ENCODE assay signal across 8 cellular contexts in genomic region chr1:247111259-247111635, GRCh38. TPM values are rescaled to one million over a fixed set of nuclear protein-coding genes. Genes with fewer than 3 reads are reported as not detected.
DNase-seq lines count a peak whose midpoint lies in the region; ATAC-seq, FAIRE-seq and TF ChIP-seq lines count a peak whose summit lies in the region.

No MANE protein-coding gene starts in this region.

- CTCF ChIA-PET in mammary epithelial cell (lab: Charles Lee; ENCODE audit: low non-redundant PET): no interaction called here
- CTCF ChIA-PET in HepG2 (lab: Yijun Ruan, JAX; ENCODE audit: low intra/inter-chr PET ratio, low total read pairs): no interaction called here

- ATAC-seq in HepG2: peak; percentile 2

- H3K27me3 ChIP-seq in mammary epithelial cell (ENCODE audit: insufficient read depth, low read length) (no peaks in the 10 kb centered on the region), HepG2 (ENCODE audit: control insufficient read depth in 1 of 2, insufficient read depth in 2 of 2, low read length in 2 of 2) (no peaks in the 10 kb centered on the region), suprapubic skin (no peaks in the 10 kb centered on the region)

- DNase-seq in stimulated activated CD4-positive, alpha-beta T cell treated with anti-CD3 and anti-CD28 coated beads, Interleukin-15, amount 100 ng/mL, for 24 hours: peak; percentile 18
- DNase-seq in stimulated activated CD4-positive, alpha-beta T cell treated with anti-CD3 and anti-CD28 coated beads, Interleukin-4, amount 100 ng/mL, for 24 hours: no peak
- DNase-seq in mammary epithelial cell (no peak), HepG2 (ENCODE audit: low spot score) (no peak), suprapubic skin (ENCODE audit: low spot score in 2 of 2) (no peak), mucosa of gallbladder (ENCODE audit: low spot score) (no peak), SW 1271 (lab: John Stamatoyannopoulos, UW) (no peak), SHP77 (lab: John Stamatoyannopoulos, UW) (no peak)

- H3K4me3 ChIP-seq in mammary epithelial cell (replicated peaks in 1 of 3; ENCODE audit: insufficient read depth in 1 of 3, low read depth in 2 of 3, low read length in 3 of 3): peak overlapping the region; percentile 43 to 50 (median 44)
- peak overlapping the region; percentile 71 to 82 (median 77) for H3K4me3 ChIP-seq in HepG2 (replicated peaks in 1 of 3; ENCODE audit: insufficient read depth in 1 of 3, low read depth in 2 of 3, low read length in 3 of 3)
- peak overlapping the region; percentile 79 for H3K4me3 ChIP-seq in suprapubic skin

- TF ChIP-seq CTCF in mammary epithelial cell (conservative IDR thresholded peaks at IDR 0.05 in 1 of 2, IDR thresholded peaks at IDR 0.05 in 1 of 2; ENCODE audit: extremely low read depth in 1 of 2, insufficient read depth in 1 of 2, low read depth in 1 of 2, low read length in 2 of 2) (no peak), HepG2 (CRISPR knock-in tag; IDR thresholded peaks at IDR 0.05) (no peak), suprapubic skin (IDR thresholded peaks at IDR 0.05) (no peak)

- dilution Hi-C loops in mammary epithelial cell (cut with HindIII; ENCODE audit: low sequenced_read_pairs): no loop called here

- H3K4me2 ChIP-seq in mammary epithelial cell (ENCODE audit: insufficient read depth, low read depth, low read length) (peak overlapping the region; percentile 90), HepG2 (ENCODE audit: low read depth, low read length) (peak overlapping the region; percentile 83)

- BruUV-seq in mammary epithelial cell (replicated peaks; lab: Mats Ljungman, UMichigan): no TSS peak
- no TSS peak for BruUV-seq in HepG2 (replicated peaks; lab: Mats Ljungman, UMichigan)

- intact Hi-C loops in mammary epithelial cell (cut with micrococcal nuclease): no loop called here
- intact Hi-C loops in HepG2 (cut with micrococcal nuclease; ENCODE audit: unreplicated experiment): loop anchor here (5.0 to 10.0 kb wide), 4 partner anchors 104 to 221 kb away; partner anchors contain the start of genes AHCTF1, ZNF496 and ZNF695

- H3K79me2 ChIP-seq in mammary epithelial cell (ENCODE audit: insufficient read depth, low read length) (no peaks in the 10 kb centered on the region), HepG2 (ENCODE audit: insufficient read depth, low read length) (peaks cover 4% of the 10 kb centered on the region)

- H3K27ac ChIP-seq in mammary epithelial cell (ENCODE audit: insufficient read depth, low read depth, low read length) (no peak overlapping the region), HepG2 (ENCODE audit: extremely low read length, insufficient read depth, low read length) (peak overlapping the region; percentile 85), suprapubic skin (peak overlapping the region; percentile 76)

- TF ChIP-seq POLR2A in HepG2 (IDR thresholded peaks at IDR 0.05; ENCODE audit: insufficient read depth in 1 of 2, low read depth in 2 of 2, low read length in 2 of 2): no peak
- TF ChIP-seq POLR2A in suprapubic skin (IDR thresholded peaks at IDR 0.05): no peak

- TF ChIP-seq RAD21 in HepG2 (CRISPR knock-in tag; IDR thresholded peaks at IDR 0.05): no peak

- in situ Hi-C loops in mammary epithelial cell (cut with MboI; ENCODE audit: low sequenced_read_pairs in 2 of 2) (no loop called here), HepG2 (cut with HindIII; ENCODE audit: extremely low pct_ligation_motif_present, low pct_unique_long_range_greater_than_20kb) (no loop called here)

- FAIRE-seq in HepG2 (lab: Jason Lieb, UNC): no peak

- WGBS in mammary epithelial cell (ENCODE audit: low coverage, missing lambda C conversion rate): no CpG with 5 or more reads among the region's 53 CpGs
- WGBS in HepG2 (ENCODE audit: low lambda C conversion rate): 9% methylated on average over 4 of the region's 53 CpGs
- no CpG with 5 or more reads among the region's 53 CpGs for WGBS in suprapubic skin

- no peaks in the 10 kb centered on the region for H3K36me3 ChIP-seq in mammary epithelial cell (ENCODE audit: insufficient read depth, low read length)
- no peaks in the 10 kb centered on the region for H3K36me3 ChIP-seq in HepG2 (replicated peaks in 1 of 2; ENCODE audit: control insufficient read depth in 1 of 2, insufficient read depth in 2 of 2, low read length in 2 of 2)
- no peaks in the 10 kb centered on the region for H3K36me3 ChIP-seq in suprapubic skin

- H2AFZ ChIP-seq in mammary epithelial cell (ENCODE audit: low read depth, low read length) (peak overlapping the region; percentile 91), HepG2 (ENCODE audit: low read length) (no peak overlapping the region)

- TF ChIP-seq EP300 in HepG2 (IDR thresholded peaks at IDR 0.05; ENCODE audit: low read depth in 2 of 2, low read length in 2 of 2) (no peak), HepG2 (CRISPR knock-in tag; IDR thresholded peaks at IDR 0.05; ENCODE audit: borderline replicate concordance) (no peak), suprapubic skin (IDR thresholded peaks at IDR 0.05) (no peak)

- no peak overlapping the region for H3K9ac ChIP-seq in mammary epithelial cell (ENCODE audit: insufficient read depth, low read length)
- H3K9ac ChIP-seq in HepG2 (ENCODE audit: insufficient read depth, low read depth, low read length): peak overlapping the region; percentile 79

- POLR2A ChIA-PET in HepG2 (lab: Yijun Ruan, JAX): no interaction called here

- H4K20me1 ChIP-seq in mammary epithelial cell (ENCODE audit: insufficient read depth, low read length) (no peaks in the 10 kb centered on the region), HepG2 (ENCODE audit: insufficient read depth, low read length) (no peaks in the 10 kb centered on the region)

- H3K9me3 ChIP-seq in mammary epithelial cell (replicated peaks; ENCODE audit: insufficient read depth, low read length) (peaks cover 5% of the 10 kb centered on the region), HepG2 (ENCODE audit: low read length) (no peaks in the 10 kb centered on the region), suprapubic skin (no peaks in the 10 kb centered on the region)

- H3K4me1 ChIP-seq in mammary epithelial cell (ENCODE audit: insufficient read depth, low read length) (peaks cover 15% of the 10 kb centered on the region), HepG2 (ENCODE audit: insufficient read depth, low read length) (peaks cover 46% of the 10 kb centered on the region), suprapubic skin (peaks cover 22% of the 10 kb centered on the region)

RNA-seq across cellular contexts. Expression of gene ZNF669, which starts 7.1 kb away (rescaled TPM):
- 1 to 10 TPM; 7.4 to 9.0 TPM for total RNA-seq in mammary epithelial cell
- 3.1 TPM for polyA plus RNA-seq in mammary epithelial cell
- polyA minus RNA-seq in mammary epithelial cell: 11.7 TPM
- total RNA-seq in HepG2 (2016; rRNA removed; fragmentation: Illumina TruSeq; extraction: Trizol): 13.6 and 14.6 TPM in 2 replicates
- total RNA-seq in HepG2 (2016; cell fraction: cytosol; rRNA removed; fragmentation: Illumina TruSeq; extraction: Trizol; ENCODE audit: low read depth): 2.4 and 3.5 TPM in 2 replicates
- 10.6 and 14.2 TPM in 2 replicates for total RNA-seq in HepG2 (2016; cell fraction: insoluble cytoplasmic fraction; rRNA removed; fragmentation: Illumina TruSeq; extraction: Trizol)
- 5.9 and 7.8 TPM in 2 replicates for total RNA-seq in HepG2 (2016; cell fraction: membrane; rRNA removed; fragmentation: Illumina TruSeq; extraction: Trizol)
- 9.1 and 11.4 TPM in 2 replicates for total RNA-seq in HepG2 (2016; cell fraction: nucleus; rRNA removed; fragmentation: Illumina TruSeq; extraction: Trizol)
- 2.8 and 3.1 TPM in 2 replicates for polyA plus RNA-seq in HepG2 (2011; rRNA removed)
- 1.6 and 2.7 TPM in 2 replicates for polyA plus RNA-seq in HepG2 (2011; cell fraction: cytosol; rRNA removed)
- 1.7 and 1.8 TPM in 2 replicates for polyA plus RNA-seq in HepG2 (2011; cell fraction: nucleus; rRNA removed)
- polyA plus RNA-seq in HepG2 (2012): 3.2 and 4.3 TPM in 2 replicates
- 0.65 and 0.85 TPM in 2 replicates for polyA plus RNA-seq in HepG2 (2016; cell fraction: cytosol; fragmentation: Illumina TruSeq; extraction: Trizol; ENCODE audit: low read depth)
- polyA plus RNA-seq in HepG2 (2016; cell fraction: insoluble cytoplasmic fraction; fragmentation: Illumina TruSeq; extraction: Trizol; ENCODE audit: low read depth): 6.7 and 7.5 TPM in 2 replicates
- 0.85 and 1.5 TPM in 2 replicates for polyA plus RNA-seq in HepG2 (2016; cell fraction: membrane; fragmentation: Illumina TruSeq; extraction: Trizol; ENCODE audit: low read depth)
- polyA plus RNA-seq in HepG2 (2016; cell fraction: nucleus; fragmentation: Illumina TruSeq; extraction: Trizol; ENCODE audit: insufficient read depth, low read depth): 4.8 and 6.8 TPM in 2 replicates
- polyA minus RNA-seq in HepG2 (2011; rRNA and poly(A)+ RNA removed; ENCODE audit: low replicate concordance): 5.8 and 7.0 TPM in 2 replicates
- 3.7 and 4.6 TPM in 2 replicates for polyA minus RNA-seq in HepG2 (2011; cell fraction: cytosol; rRNA and poly(A)+ RNA removed)
- 9.9 and 10.7 TPM in 2 replicates for polyA minus RNA-seq in HepG2 (2011; cell fraction: nucleus; rRNA and poly(A)+ RNA removed)
- total RNA-seq in suprapubic skin: 10 to 100 TPM in 1 of 4 donors, 1 to 10 TPM in 3; 4.6 to 10.5 (median 5.8) TPM
- 7.0 TPM for total RNA-seq in mucosa of gallbladder

RNA-seq across cellular contexts. Expression of gene ZNF670, which starts 32.6 kb away (rescaled TPM):
- total RNA-seq in mammary epithelial cell (1 to 10 TPM; 3.3 to 4.1 TPM), HepG2 (2016; rRNA removed; fragmentation: Illumina TruSeq; extraction: Trizol) (10.9 and 15.2 TPM in 2 replicates), suprapubic skin (1 to 10 TPM; 2.1 to 4.3 (median 2.5) TPM), mucosa of gallbladder (3.8 TPM)
- polyA plus RNA-seq in mammary epithelial cell (2.0 TPM), HepG2 (2011; rRNA removed) (3.1 and 4.2 TPM in 2 replicates)
- 0.93 TPM for polyA minus RNA-seq in mammary epithelial cell
- total RNA-seq in HepG2 (2016; cell fraction: cytosol; rRNA removed; fragmentation: Illumina TruSeq; extraction: Trizol; ENCODE audit: low read depth): 3.3 and 4.0 TPM in 2 replicates
- 10.9 and 17.3 TPM in 2 replicates for total RNA-seq in HepG2 (2016; cell fraction: insoluble cytoplasmic fraction; rRNA removed; fragmentation: Illumina TruSeq; extraction: Trizol)
- total RNA-seq in HepG2 (2016; cell fraction: membrane; rRNA removed; fragmentation: Illumina TruSeq; extraction: Trizol): 6.3 and 7.0 TPM in 2 replicates
- total RNA-seq in HepG2 (2016; cell fraction: nucleus; rRNA removed; fragmentation: Illumina TruSeq; extraction: Trizol): 6.2 and 8.1 TPM in 2 replicates
- polyA plus RNA-seq in HepG2 (2011; cell fraction: cytosol; rRNA removed): 1.2 and 1.4 TPM in 2 replicates
- 2.3 and 2.7 TPM in 2 replicates for polyA plus RNA-seq in HepG2 (2011; cell fraction: nucleus; rRNA removed)
- 6.0 and 9.2 TPM in 2 replicates for polyA plus RNA-seq in HepG2 (2012)
- 0.41 and 0.53 TPM in 2 replicates for polyA plus RNA-seq in HepG2 (2016; cell fraction: cytosol; fragmentation: Illumina TruSeq; extraction: Trizol; ENCODE audit: low read depth)
- 13.4 and 14.2 TPM in 2 replicates for polyA plus RNA-seq in HepG2 (2016; cell fraction: insoluble cytoplasmic fraction; fragmentation: Illumina TruSeq; extraction: Trizol; ENCODE audit: low read depth)
- 2.0 and 2.3 TPM in 2 replicates for polyA plus RNA-seq in HepG2 (2016; cell fraction: membrane; fragmentation: Illumina TruSeq; extraction: Trizol; ENCODE audit: low read depth)
- polyA plus RNA-seq in HepG2 (2016; cell fraction: nucleus; fragmentation: Illumina TruSeq; extraction: Trizol; ENCODE audit: insufficient read depth, low read depth): 5.8 and 7.7 TPM in 2 replicates
- polyA minus RNA-seq in HepG2 (2011; rRNA and poly(A)+ RNA removed; ENCODE audit: low replicate concordance): 0.82 and 2.0 TPM in 2 replicates
- polyA minus RNA-seq in HepG2 (2011; cell fraction: cytosol; rRNA and poly(A)+ RNA removed): 4.1 and 4.4 TPM in 2 replicates
- 14.9 and 16.4 TPM in 2 replicates for polyA minus RNA-seq in HepG2 (2011; cell fraction: nucleus; rRNA and poly(A)+ RNA removed)
